Comparison of ENCODE assay signal across 8 cellular contexts in genomic region chr21:45973475-45974072, GRCh38. TPM values are rescaled to one million over a fixed set of nuclear protein-coding genes. Genes with fewer than 3 reads are reported as not detected.
DNase-seq lines count a peak whose midpoint lies in the region; ATAC-seq and TF ChIP-seq lines count a peak whose summit lies in the region.

No MANE protein-coding gene starts in this region.

- no peaks in the 10 kb centered on the region for H3K36me3 Mint-ChIP-seq in CD8-positive, alpha-beta T cell
- no peaks in the 10 kb centered on the region for H3K36me3 Mint-ChIP-seq in naive thymus-derived CD4-positive, alpha-beta T cell
- no peaks in the 10 kb centered on the region for H3K36me3 Mint-ChIP-seq in stimulated activated effector memory CD8-positive, alpha-beta T cell treated with anti-CD3 and anti-CD28 coated beads, Interleukin-12 subunit alpha, Interleukin-12 subunit beta, amount 100 ng/mL, for 72 hours

- no peaks in the 10 kb centered on the region for H3K36me3 ChIP-seq in CD8-positive, alpha-beta T cell (ENCODE audit: insufficient read depth, low read length)
- H3K36me3 ChIP-seq in OCI-LY7 (ENCODE audit: insufficient read depth, low read length): no peaks in the 10 kb centered on the region
- H3K36me3 ChIP-seq in naive thymus-derived CD4-positive, alpha-beta T cell (ENCODE audit: control insufficient read depth in 2 of 3, insufficient read depth in 3 of 3, low read length in 3 of 3): no peaks in the 10 kb centered on the region

- H3K4me3 ChIP-seq in CD8-positive, alpha-beta T cell (ENCODE audit: low read depth, low read length): peak overlapping the region; percentile 87
- H3K4me3 ChIP-seq in OCI-LY7 (ENCODE audit: low read depth, low read length, poor library complexity, severe bottlenecking): no peak overlapping the region
- H3K4me3 ChIP-seq in naive thymus-derived CD4-positive, alpha-beta T cell (ENCODE audit: low read length): peak overlapping the region; percentile 78

- peak; percentile 64 to 87 (median 83) for DNase-seq in CD8-positive, alpha-beta T cell
- DNase-seq in OCI-LY7 (ENCODE audit: low spot score) (no peak), activated T-helper 1 cell treated with Interleukin-2 at 50 U/mL for 16 hours (ENCODE audit: low read depth) (peak; percentile 53), fibroblast of gingiva (ENCODE audit: low read depth) (peak; percentile 86), HPDE6-E6E7 (ENCODE audit: extremely low spot score) (no peak)
- DNase-seq in naive thymus-derived CD4-positive, alpha-beta T cell: peak; percentile 59 to 84 (median 77)
- DNase-seq in stimulated activated effector memory CD8-positive, alpha-beta T cell treated with anti-CD3 and anti-CD28 coated beads, Interleukin-12 subunit alpha, Interleukin-12 subunit beta, amount 100 ng/mL, for 72 hours (ENCODE audit: low spot score in 2 of 2): peak; percentile 58 to 89

- no peaks in the 10 kb centered on the region for H3K27me3 ChIP-seq in CD8-positive, alpha-beta T cell (ENCODE audit: insufficient read depth, low read length)
- peaks cover 0 to 13% of the 10 kb centered on the region in 2 donors for H3K27me3 ChIP-seq in naive thymus-derived CD4-positive, alpha-beta T cell (ENCODE audit: control insufficient read depth in 2 of 2, insufficient read depth in 2 of 2, low read length in 2 of 2)

- peaks cover 19% of the 10 kb centered on the region for H3K27me3 Mint-ChIP-seq in CD8-positive, alpha-beta T cell (ENCODE audit: low read depth)
- H3K27me3 Mint-ChIP-seq in naive thymus-derived CD4-positive, alpha-beta T cell: peaks cover 0 to 44% (median 10%) of the 10 kb centered on the region in 5 donors

- no peak overlapping the region for H2AFZ ChIP-seq in OCI-LY7 (ENCODE audit: low read length)

- peaks cover 27% of the 10 kb centered on the region for H3K4me1 ChIP-seq in CD8-positive, alpha-beta T cell (ENCODE audit: insufficient read depth, low read length)
- H3K4me1 ChIP-seq in OCI-LY7 (ENCODE audit: insufficient read depth, low read length, poor library complexity, severe bottlenecking): no peaks in the 10 kb centered on the region
- peaks cover 20 to 22% of the 10 kb centered on the region in 2 donors for H3K4me1 ChIP-seq in naive thymus-derived CD4-positive, alpha-beta T cell (ENCODE audit: control insufficient read depth in 2 of 2, insufficient read depth in 2 of 2, low read length in 2 of 2)

- H3K9me3 Mint-ChIP-seq in CD8-positive, alpha-beta T cell: no peaks in the 10 kb centered on the region
- no peaks in the 10 kb centered on the region for H3K9me3 Mint-ChIP-seq in naive thymus-derived CD4-positive, alpha-beta T cell
- no peaks in the 10 kb centered on the region for H3K9me3 Mint-ChIP-seq in stimulated activated effector memory CD8-positive, alpha-beta T cell treated with anti-CD3 and anti-CD28 coated beads, Interleukin-12 subunit alpha, Interleukin-12 subunit beta, amount 100 ng/mL, for 72 hours

- peak; percentile 83 for TF ChIP-seq CTCF in CD8-positive, alpha-beta T cell (IDR thresholded peaks at IDR 0.05)
- TF ChIP-seq CTCF in OCI-LY7 (conservative IDR thresholded peaks at IDR 0.05; ENCODE audit: low read length): peak; percentile 60

- peak overlapping the region; percentile 86 for H3K4me3 Mint-ChIP-seq in CD8-positive, alpha-beta T cell
- peak overlapping the region; percentile 75 to 94 (median 92) for H3K4me3 Mint-ChIP-seq in naive thymus-derived CD4-positive, alpha-beta T cell
- H3K4me3 Mint-ChIP-seq in stimulated activated effector memory CD8-positive, alpha-beta T cell treated with anti-CD3 and anti-CD28 coated beads, Interleukin-12 subunit alpha, Interleukin-12 subunit beta, amount 100 ng/mL, for 72 hours: peak overlapping the region; percentile 77

- peak overlapping the region; percentile 74 for H3K27ac Mint-ChIP-seq in CD8-positive, alpha-beta T cell
- H3K27ac Mint-ChIP-seq in naive thymus-derived CD4-positive, alpha-beta T cell: peak overlapping the region in 8 of 9 donors; percentile 41 to 91 (median 80)
- H3K27ac Mint-ChIP-seq in stimulated activated effector memory CD8-positive, alpha-beta T cell treated with anti-CD3 and anti-CD28 coated beads, Interleukin-12 subunit alpha, Interleukin-12 subunit beta, amount 100 ng/mL, for 72 hours: peak overlapping the region; percentile 77

- H3K9me3 ChIP-seq in CD8-positive, alpha-beta T cell (ENCODE audit: low read length): no peaks in the 10 kb centered on the region
- no peaks in the 10 kb centered on the region for H3K9me3 ChIP-seq in OCI-LY7 (ENCODE audit: low read length)
- H3K9me3 ChIP-seq in naive thymus-derived CD4-positive, alpha-beta T cell (ENCODE audit: control insufficient read depth in 2 of 3, low read length in 3 of 3): no peaks in the 10 kb centered on the region

- CTCF ChIA-PET in CD8-positive, alpha-beta T cell (lab: Charles Lee): interaction anchor here (0.7 to 4.7 kb wide), 7 partner anchors 8 to 169 kb away, joined by 3 to 26 read pairs (median 3); no protein-coding TSS in a partner anchor
- CTCF ChIA-PET in OCI-LY7 (lab: Charles Lee; ENCODE audit: unreplicated experiment): no interaction called here
- CTCF ChIA-PET in naive thymus-derived CD4-positive, alpha-beta T cell (lab: Charles Lee): interaction anchor here (0.6 to 1.1 kb wide), 6 partner anchors 88 to 530 kb away, joined by 3 to 6 read pairs (median 4); no protein-coding TSS in a partner anchor

- H3K79me2 ChIP-seq in OCI-LY7 (ENCODE audit: insufficient read depth, low read depth, low read length): no peaks in the 10 kb centered on the region

- no peak overlapping the region for H3K4me2 ChIP-seq in OCI-LY7 (ENCODE audit: low read length)

- POLR2A ChIA-PET in CD8-positive, alpha-beta T cell (lab: Charles Lee): interaction anchor here (0.8 kb wide), 1 partner anchor 9 kb away, joined by 3 read pairs; no protein-coding TSS in a partner anchor
- POLR2A ChIA-PET in OCI-LY7 (lab: Charles Lee): no interaction called here
- POLR2A ChIA-PET in naive thymus-derived CD4-positive, alpha-beta T cell (lab: Charles Lee): interaction anchor here (1.2 kb wide), 1 partner anchor 86 kb away, joined by 4 read pairs; no protein-coding TSS in a partner anchor

- BruUV-seq in OCI-LY7 (replicated peaks; lab: Mats Ljungman, UMichigan): no TSS peak

- H4K20me1 ChIP-seq in OCI-LY7 (ENCODE audit: insufficient read depth, low read length): no peaks in the 10 kb centered on the region

- H3K27ac ChIP-seq in CD8-positive, alpha-beta T cell (ENCODE audit: low read depth, low read length): peak overlapping the region; percentile 40
- no peak overlapping the region for H3K27ac ChIP-seq in OCI-LY7 (ENCODE audit: low read depth, low read length, poor library complexity, severe bottlenecking)
- H3K27ac ChIP-seq in naive thymus-derived CD4-positive, alpha-beta T cell (ENCODE audit: low read depth, low read length): peak overlapping the region; percentile 50

- H3K4me1 Mint-ChIP-seq in CD8-positive, alpha-beta T cell (ENCODE audit: low read depth): peaks cover 13% of the 10 kb centered on the region
- peaks cover 5 to 27% (median 18%) of the 10 kb centered on the region in 7 donors for H3K4me1 Mint-ChIP-seq in naive thymus-derived CD4-positive, alpha-beta T cell
- peaks cover 26% of the 10 kb centered on the region for H3K4me1 Mint-ChIP-seq in stimulated activated effector memory CD8-positive, alpha-beta T cell treated with anti-CD3 and anti-CD28 coated beads, Interleukin-12 subunit alpha, Interleukin-12 subunit beta, amount 100 ng/mL, for 72 hours

- peak; percentile 92 for ATAC-seq in CD8-positive, alpha-beta T cell
- peak; percentile 54 for ATAC-seq in HG02763 (IDR thresholded peaks at IDR 0.05; ENCODE audit: unreplicated experiment)
- peak; percentile 94 for ATAC-seq in naive thymus-derived CD4-positive, alpha-beta T cell
- ATAC-seq in stimulated activated effector memory CD8-positive, alpha-beta T cell treated with anti-CD3 and anti-CD28 coated beads, Interleukin-12 subunit alpha, Interleukin-12 subunit beta, amount 100 ng/mL, for 72 hours: peak; percentile 76

- intact Hi-C loops in CD8-positive, alpha-beta T cell (cut with DNase I, micrococcal nuclease): loop anchor here (1.0 to 10.0 kb wide), 8 partner anchors 8 to 351 kb away; partner anchors contain the start of genes COL6A2 (in 2 of the 2), COL6A1 (in 1 of the 2), LSS (in 1 of the 2) and MCM3AP (in 1 of the 2)
- intact Hi-C loops in OCI-LY7 (cut with micrococcal nuclease; ENCODE audit: unreplicated experiment): no loop called here
- intact Hi-C loops in naive thymus-derived CD4-positive, alpha-beta T cell (cut with micrococcal nuclease): loop anchor here (1.0 to 10.0 kb wide), 9 partner anchors 8 to 484 kb away; partner anchors contain the start of genes COL6A1 (in 2 of the 2), COL6A2 (in 2 of the 2), LSS (in 2 of the 2) and DIP2A (in 1 of the 2)

- H3K9me2 ChIP-seq in OCI-LY7 (ENCODE audit: insufficient read depth, low read length): no peaks in the 10 kb centered on the region

RNA-seq across cellular contexts. Expression of gene COL6A1, which starts 8.0 kb away (rescaled TPM):
- total RNA-seq in CD8-positive, alpha-beta T cell: 10 to 100 TPM; 15.2 to 16.5 TPM
- not detected in 2 replicates for total RNA-seq in OCI-LY7 (2014; rRNA removed; shearing (Covaris generic))
- not detected in 2 replicates for total RNA-seq in OCI-LY7 (2022)
- total RNA-seq in naive thymus-derived CD4-positive, alpha-beta T cell: 10 to 100 TPM in 2 of 5 experiments, 1 to 10 TPM in 2, under 1 TPM in 1; 0.22 to 17.1 (median 9.5) TPM
- 1 to 10 TPM in 1 of 2 donors, under 1 TPM in 1; 0.92 to 2.4 TPM for polyA plus RNA-seq in naive thymus-derived CD4-positive, alpha-beta T cell

Comparison
In these comparisons a context has a peak if more than half of its experiments do, and no peak if none do; other contexts are left out.
1. DNase-seq: peak in CD8-positive, alpha-beta T cell (7 of 7), activated T-helper 1 cell treated with Interleukin-2 at 50 U/mL for 16 hours (single experiment), fibroblast of gingiva (single experiment), naive thymus-derived CD4-positive, alpha-beta T cell (9 of 9) and stimulated activated effector memory CD8-positive, alpha-beta T cell treated with anti-CD3 and anti-CD28 coated beads, Interleukin-12 subunit alpha, Interleukin-12 subunit beta, amount 100 ng/mL, for 72 hours (2 of 2); none in OCI-LY7 (single experiment) and HPDE6-E6E7 (single experiment).
2. Peak in every context shown above with its lines, with median percentiles within 50 percentile points of each other: ATAC-seq, H3K27ac Mint-ChIP-seq and H3K4me3 Mint-ChIP-seq.